27 cellular contexts compared by ENCODE assay signal in the genomic region with DNA sequence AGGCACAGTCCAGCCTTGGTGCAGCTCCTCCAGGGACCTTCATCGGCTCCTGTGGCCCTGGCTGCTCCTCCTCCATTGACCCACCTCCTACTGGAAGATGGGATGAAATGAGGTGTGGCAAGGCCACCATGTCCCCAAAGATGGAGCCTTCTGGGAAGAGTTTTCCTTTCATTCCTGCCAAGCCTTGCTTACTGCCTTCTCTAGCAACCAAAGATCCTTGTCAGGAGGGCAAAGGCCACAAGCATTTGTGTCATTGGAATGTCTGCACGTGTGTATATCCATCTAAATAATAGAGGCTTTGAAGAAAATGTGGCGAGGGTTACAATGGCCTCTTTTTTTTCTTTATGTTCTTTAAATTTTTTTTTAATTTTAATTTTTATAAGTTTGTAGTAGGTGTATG.
A peak's percentile ranks its signal among the peaks of the same experiment; 100 is the strongest.
DNase-seq lines count a peak whose midpoint lies in the region; ATAC-seq and TF ChIP-seq lines count a peak whose summit lies in the region.
"Had no signal": no experiment of that assay in that cellular context is flagged by ENCODE, and none has a peak within 500 bp of the region (broad histone marks: within the 10 kb centered on the region; RNA-seq: fewer than 3 reads in every experiment).

No MANE protein-coding gene starts in this region.

- no peak for TF ChIP-seq EP300 in neural cell (conservative IDR thresholded peaks at IDR 0.05; ENCODE audit: poor library complexity, severe bottlenecking)

- peaks cover 0 to 9% (median 5%) of the 10 kb centered on the region in 5 experiments for H3K9me3 Mint-ChIP-seq in brain
- H3K9me3 Mint-ChIP-seq: activated naive CD4-positive, alpha-beta T cell treated with anti-CD3 and anti-CD28 coated beads, Interleukin-2, amount 10 ng/mL, durations not matched to agents 7 days and 5 days had no signal

- ATAC-seq in aorta (ENCODE audit: low FRiP score) = no peak
- ATAC-seq: activated CD4-positive, alpha-beta T cell treated with anti-CD3 and anti-CD28 coated beads for 36 hours; activated T-cell treated with anti-CD3 and anti-CD28 coated beads, Interleukin-2, amount 50 U/mL, for 72 hours; foreskin keratinocyte; left ventricle myocardium superior; stimulated activated naive B cell treated with anti-CD40 and anti-IgM and Interleukin-4, amounts not matched to agents 10 μg/mL and 1 μg/mL and 100 μg/mL, for 72 hours had no signal

- WGBS in aorta, 2 donors = 67 to 70% methylated on average over 3 of the region's 3 CpGs

- peak overlapping the region; percentile 46 for H3K9ac ChIP-seq in neural cell (ENCODE audit: low read length)
- H3K9ac ChIP-seq: KMS-11 had no signal

- no peak for TF ChIP-seq CTCF in brain (conservative IDR thresholded peaks at IDR 0.05)
- no peak for TF ChIP-seq CTCF in neural cell (IDR thresholded peaks at IDR 0.05; ENCODE audit: poor library complexity, severe bottlenecking)

- peak overlapping the region in 3 of 5 experiments; percentile 17 to 93 (median 75) for H3K27ac Mint-ChIP-seq in brain
- H3K27ac Mint-ChIP-seq: activated CD4-positive, alpha-beta T cell treated with anti-CD3 and anti-CD28 coated beads for 36 hours; activated naive CD4-positive, alpha-beta T cell treated with anti-CD3 and anti-CD28 coated beads, Interleukin-2, amount 10 ng/mL, durations not matched to agents 7 days and 5 days; activated T-cell treated with anti-CD3 and anti-CD28 coated beads, Interleukin-2, amount 50 U/mL, for 72 hours; stimulated activated naive B cell treated with anti-CD40 and anti-IgM and Interleukin-4, amounts not matched to agents 10 μg/mL and 1 μg/mL and 100 μg/mL, for 72 hours had no signal

- no peaks in the 10 kb centered on the region for H3K9me2 ChIP-seq in neural cell (ENCODE audit: insufficient read depth, low read length)

- peak overlapping the region; percentile 10 for H2AFZ ChIP-seq in neural cell (ENCODE audit: low read depth, low read length)

- no peaks in the 10 kb centered on the region for H3K36me3 ChIP-seq in neural cell (ENCODE audit: insufficient read depth, low read length)
- H3K36me3 ChIP-seq in aorta (ENCODE audit: control insufficient read depth in 1 of 2, insufficient read depth in 2 of 2, low read length in 1 of 2) = no peaks in the 10 kb centered on the region
- H3K36me3 ChIP-seq: prostate gland had no signal

- H3F3A ChIP-seq in neural cell (ENCODE audit: insufficient read depth, low read length, poor library complexity, severe bottlenecking) = no peaks in the 10 kb centered on the region

- intact Hi-C loops in aorta (cut with DNase I) = no loop called here

- peaks cover 5% of the 10 kb centered on the region for H3K27me3 Mint-ChIP-seq in brain

- peak overlapping the region; percentile 75 for H3K27ac ChIP-seq in neural cell (ENCODE audit: low read length)
- H3K27ac ChIP-seq in aorta (ENCODE audit: low read depth in 1 of 2, low read length in 2 of 2) = peak overlapping the region; percentile 29 to 97
- H3K27ac ChIP-seq: foreskin keratinocyte, KMS-11, prostate gland had no signal

- TF ChIP-seq RAD21 in neural cell (conservative IDR thresholded peaks at IDR 0.05) = no peak

- no peaks in the 10 kb centered on the region for H3K36me3 Mint-ChIP-seq in brain
- H3K36me3 Mint-ChIP-seq: activated naive CD4-positive, alpha-beta T cell treated with anti-CD3 and anti-CD28 coated beads, Interleukin-2, amount 10 ng/mL, durations not matched to agents 7 days and 5 days; CD8-positive, alpha-beta memory T cell; stimulated activated naive B cell treated with anti-CD40 and anti-IgM and Interleukin-4, amounts not matched to agents 10 μg/mL and 1 μg/mL and 100 μg/mL, for 72 hours had no signal

- H3K79me2 ChIP-seq in neural cell (replicated peaks; ENCODE audit: insufficient read depth, low read length) = no peaks in the 10 kb centered on the region

- no peaks in the 10 kb centered on the region for H4K20me1 ChIP-seq in neural cell (ENCODE audit: insufficient read depth)

- H3K9me3 ChIP-seq in neural cell (ENCODE audit: low read length) (no peaks in the 10 kb centered on the region), aorta (ENCODE audit: control insufficient read depth, low read length) (peaks cover 2% of the 10 kb centered on the region)
- H3K9me3 ChIP-seq: prostate gland had no signal

- H3K4me3 ChIP-seq in neural cell (ENCODE audit: low read length) (no peak overlapping the region), aorta (ENCODE audit: low read length in 2 of 2) (no peak overlapping the region)
- H3K4me3 ChIP-seq: prostate gland had no signal

- H3K4me2 ChIP-seq in neural cell (ENCODE audit: low read length) = no peak overlapping the region
- H3K4me2 ChIP-seq: KMS-11 had no signal

- H3K27me3 ChIP-seq in neural cell (ENCODE audit: insufficient read depth, low read depth, low read length) = no peaks in the 10 kb centered on the region
- H3K27me3 ChIP-seq in aorta (ENCODE audit: control insufficient read depth in 1 of 2, insufficient read depth in 2 of 2, low read length in 1 of 2) = no peaks in the 10 kb centered on the region
- H3K27me3 ChIP-seq: foreskin keratinocyte had no signal

- H3K4me1 ChIP-seq in aorta (ENCODE audit: control insufficient read depth in 1 of 2, insufficient read depth in 2 of 2, low read length in 2 of 2) = peaks cover 0 to 5% of the 10 kb centered on the region in 2 donors
- H3K4me1 ChIP-seq: prostate gland had no signal

- peaks cover 54% of the 10 kb centered on the region for H3K4me1 Mint-ChIP-seq in brain
- H3K4me1 Mint-ChIP-seq: activated CD4-positive, alpha-beta T cell treated with anti-CD3 and anti-CD28 coated beads for 36 hours; activated naive CD4-positive, alpha-beta T cell treated with anti-CD3 and anti-CD28 coated beads, Interleukin-2, amount 10 ng/mL, durations not matched to agents 7 days and 5 days; CD8-positive, alpha-beta memory T cell; stimulated activated naive B cell treated with anti-CD40 and anti-IgM and Interleukin-4, amounts not matched to agents 10 μg/mL and 1 μg/mL and 100 μg/mL, for 72 hours had no signal

- DNase-seq in HT1080 (ENCODE audit: low read depth) = peak; percentile 10
- DNase-seq in aorta = no peak
- no peak for DNase-seq in C1 segment of cervical spinal cord (lab: John Stamatoyannopoulos, UW)
- no peak for DNase-seq in inferior parietal cortex (ENCODE audit: extremely low spot score)
- DNase-seq in retina = no peak
- DNase-seq: activated CD4-positive, alpha-beta T cell treated with anti-CD3 and anti-CD28 coated beads for 36 hours; activated naive CD4-positive, alpha-beta T cell treated with anti-CD3 and anti-CD28 coated beads, Interleukin-2, amount 10 ng/mL, durations not matched to agents 7 days and 5 days; activated T-cell treated with anti-CD3 and anti-CD28 coated beads, Interleukin-2, amount 50 U/mL, for 72 hours; CD8-positive, alpha-beta memory T cell; DMS79 treated with DMSO at 0.1 percent for 48 hours; erythroblast; foreskin keratinocyte; left ventricle myocardium superior; MV-4-11; NCI-H1694 treated with DMSO at 0.1 percent for 48 hours; NCI-H2227 treated with DMSO at 0.1 percent for 48 hours; NCI-H748 treated with DMSO at 0.1 percent for 48 hours; OCI-M1; SHP77; stimulated activated CD4-positive, alpha-beta T cell treated with anti-CD3 and anti-CD28 coated beads, Interleukin-2, amount 100 ng/mL, for 48 hours; stimulated activated naive B cell treated with anti-CD40 and anti-IgM and Interleukin-4, amounts not matched to agents 10 μg/mL and 1 μg/mL and 100 μg/mL, for 72 hours; T-helper 1 cell had no signal

- no peak overlapping the region for H3K4me3 Mint-ChIP-seq in brain
- H3K4me3 Mint-ChIP-seq: activated CD4-positive, alpha-beta T cell treated with anti-CD3 and anti-CD28 coated beads for 36 hours; activated naive CD4-positive, alpha-beta T cell treated with anti-CD3 and anti-CD28 coated beads, Interleukin-2, amount 10 ng/mL, durations not matched to agents 7 days and 5 days; activated T-cell treated with anti-CD3 and anti-CD28 coated beads, Interleukin-2, amount 50 U/mL, for 72 hours; CD8-positive, alpha-beta memory T cell; neural crest cell; stimulated activated naive B cell treated with anti-CD40 and anti-IgM and Interleukin-4, amounts not matched to agents 10 μg/mL and 1 μg/mL and 100 μg/mL, for 72 hours had no signal

TF ChIP-seq in neural cell, 6 proteins besides CTCF, POLR2A, EP300 and RAD21:
- no peak for TF ChIP-seq POLR2AphosphoS5 (IDR thresholded peaks at IDR 0.05)
- no peak for TF ChIP-seq EZH2 (IDR thresholded peaks at IDR 0.05; ENCODE audit: borderline replicate concordance, insufficient read depth, low read length, poor library complexity, severe bottlenecking)
- TF ChIP-seq TAF1 (IDR thresholded peaks at IDR 0.05; ENCODE audit: low read depth) = no peak
- no peak for TF ChIP-seq SMC3 (conservative IDR thresholded peaks at IDR 0.05; ENCODE audit: poor library complexity)
- TF ChIP-seq, protein P1, sequence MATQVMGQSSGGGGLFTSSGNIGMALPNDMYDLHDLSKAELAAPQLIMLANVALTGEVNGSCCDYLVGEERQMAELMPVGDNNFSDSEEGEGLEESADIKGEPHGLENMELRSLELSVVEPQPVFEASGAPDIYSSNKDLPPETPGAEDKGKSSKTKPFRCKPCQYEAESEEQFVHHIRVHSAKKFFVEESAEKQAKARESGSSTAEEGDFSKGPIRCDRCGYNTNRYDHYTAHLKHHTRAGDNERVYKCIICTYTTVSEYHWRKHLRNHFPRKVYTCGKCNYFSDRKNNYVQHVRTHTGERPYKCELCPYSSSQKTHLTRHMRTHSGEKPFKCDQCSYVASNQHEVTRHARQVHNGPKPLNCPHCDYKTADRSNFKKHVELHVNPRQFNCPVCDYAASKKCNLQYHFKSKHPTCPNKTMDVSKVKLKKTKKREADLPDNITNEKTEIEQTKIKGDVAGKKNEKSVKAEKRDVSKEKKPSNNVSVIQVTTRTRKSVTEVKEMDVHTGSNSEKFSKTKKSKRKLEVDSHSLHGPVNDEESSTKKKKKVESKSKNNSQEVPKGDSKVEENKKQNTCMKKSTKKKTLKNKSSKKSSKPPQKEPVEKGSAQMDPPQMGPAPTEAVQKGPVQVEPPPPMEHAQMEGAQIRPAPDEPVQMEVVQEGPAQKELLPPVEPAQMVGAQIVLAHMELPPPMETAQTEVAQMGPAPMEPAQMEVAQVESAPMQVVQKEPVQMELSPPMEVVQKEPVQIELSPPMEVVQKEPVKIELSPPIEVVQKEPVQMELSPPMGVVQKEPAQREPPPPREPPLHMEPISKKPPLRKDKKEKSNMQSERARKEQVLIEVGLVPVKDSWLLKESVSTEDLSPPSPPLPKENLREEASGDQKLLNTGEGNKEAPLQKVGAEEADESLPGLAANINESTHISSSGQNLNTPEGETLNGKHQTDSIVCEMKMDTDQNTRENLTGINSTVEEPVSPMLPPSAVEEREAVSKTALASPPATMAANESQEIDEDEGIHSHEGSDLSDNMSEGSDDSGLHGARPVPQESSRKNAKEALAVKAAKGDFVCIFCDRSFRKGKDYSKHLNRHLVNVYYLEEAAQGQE (IDR thresholded peaks at IDR 0.05; ENCODE audit: borderline replicate concordance) = no peak
- no peak for TF ChIP-seq MXI1 (conservative IDR thresholded peaks at IDR 0.05; ENCODE audit: poor library complexity, severe bottlenecking)
